ENCODE assay signal across 8 cellular contexts in the genomic region with DNA sequence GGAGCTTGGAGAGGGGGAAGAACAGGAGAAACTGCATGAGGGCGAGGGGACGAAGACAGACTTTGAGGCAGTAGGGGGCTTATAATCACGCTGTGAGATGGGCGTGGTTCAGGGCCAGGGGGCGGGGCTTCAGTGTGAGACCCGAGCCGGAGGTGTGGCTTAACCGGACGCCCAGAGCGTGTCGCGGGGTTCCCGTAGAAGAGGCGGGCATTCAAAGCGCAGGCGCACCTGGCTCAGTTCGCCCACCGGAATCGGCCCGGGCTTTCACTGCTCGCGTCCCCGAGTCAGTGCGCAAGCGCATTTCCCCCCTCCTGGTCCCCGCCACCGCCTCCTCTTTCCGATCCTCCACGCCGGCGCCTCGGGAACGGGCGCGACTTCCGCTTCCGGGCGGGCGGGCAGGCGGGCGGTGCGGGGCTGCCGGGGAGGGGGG. TPM values are rescaled to one million over a fixed set of nuclear protein-coding genes. Genes with fewer than 3 reads are reported as not detected.
A peak's percentile ranks its signal among the peaks of the same experiment; 100 is the strongest.
DNase-seq lines count a peak whose midpoint lies in the region; ATAC-seq and TF ChIP-seq lines count a peak whose summit lies in the region.

No MANE protein-coding gene starts in this region.

- peak; percentile 16 for TF ChIP-seq POLR2A in GM15510 (IDR thresholded peaks at IDR 0.05; ENCODE audit: borderline replicate concordance, extremely low read depth, insufficient read length)

- TF ChIP-seq CTCF in psoas muscle (IDR thresholded peaks at IDR 0.05) = no peak

- peak overlapping the region; percentile 81 for H3K4me3 ChIP-seq in psoas muscle
- peak overlapping the region; percentile 79 for H3K4me3 ChIP-seq in urinary bladder (ENCODE audit: low read depth, low read length)

- H3K9me3 ChIP-seq in psoas muscle = no peaks in the 10 kb centered on the region

- no peaks in the 10 kb centered on the region for H3K27me3 ChIP-seq in psoas muscle (ENCODE audit: insufficient read depth in 3 of 3, low read length in 2 of 3)

- H3K4me1 ChIP-seq in psoas muscle (peaks cover 39% of the 10 kb centered on the region), urinary bladder (ENCODE audit: insufficient read depth) (no peaks in the 10 kb centered on the region)

- 0 to 1% (median 1%) methylated on average over 27 to 41 of the region's 43 CpGs for whole genome bisulfite sequencing in psoas muscle, 3 donors
- WGBS in urinary bladder = under 1% methylated on average over 43 of the region's 43 CpGs

- H3K36me3 ChIP-seq in psoas muscle (ENCODE audit: insufficient read depth in 1 of 2, low read depth in 1 of 2) = peaks cover 3 to 22% of the 10 kb centered on the region in 2 donors
- H3K36me3 ChIP-seq in urinary bladder (ENCODE audit: insufficient read depth) = no peaks in the 10 kb centered on the region

- peak; percentile 98 for DNase-seq in NCI-H1694 (lab: John Stamatoyannopoulos, UW)
- peak; percentile 98 to 99 (median 98) for DNase-seq in T-helper 1 cell
- DNase-seq in amniotic epithelial cell (ENCODE audit: low read depth) = peak; percentile 93
- peak; percentile 98 for DNase-seq in left ventricle myocardium superior
- peak; percentile 98 to 99 for DNase-seq in psoas muscle

- intact Hi-C loops in left ventricle myocardium superior (cut with micrococcal nuclease) (loop anchor here (10.0 kb wide), 1 partner anchor 90 kb away; no protein-coding TSS in a partner anchor), psoas muscle (cut with DNase I) (loop anchor here in 1 of 2 donors (5.0 kb wide), 1 partner anchor 93 kb away; no protein-coding TSS in a partner anchor)

- H3K27ac ChIP-seq in psoas muscle (peak overlapping the region; percentile 96), urinary bladder (ENCODE audit: low read depth) (peak overlapping the region; percentile 70)

- ATAC-seq in HG02885 (IDR thresholded peaks at IDR 0.05; ENCODE audit: poor library complexity, unreplicated experiment) = peak; percentile 79
- ATAC-seq in left ventricle myocardium superior = peak; percentile 83
- ATAC-seq in psoas muscle = peak; percentile 82 to 86 (median 85)

RNA-seq across cellular contexts. Expression of a gene that starts 0.2 kb away (rescaled TPM):
- total RNA-seq in left ventricle myocardium superior = 21.8 TPM
- total RNA-seq in psoas muscle = 10 to 100 TPM; 17.1 to 40.4 (median 25.0) TPM
- polyA plus RNA-seq in psoas muscle = 10 to 100 TPM; 11.1 to 20.3 (median 19.3) TPM
- total RNA-seq in urinary bladder = 2.1 TPM
- polyA plus RNA-seq in urinary bladder = 13.7 TPM

RNA-seq across cellular contexts. Expression of a gene that starts 5.1 kb away (rescaled TPM):
- total RNA-seq in left ventricle myocardium superior = 17.0 TPM
- total RNA-seq in psoas muscle = 10 to 100 TPM; 21.4 to 32.0 (median 24.5) TPM
- 10 to 100 TPM; 38.6 to 52.5 (median 41.4) TPM for polyA plus RNA-seq in psoas muscle
- total RNA-seq in urinary bladder = 5.7 TPM
- 30.9 TPM for polyA plus RNA-seq in urinary bladder

RNA-seq across cellular contexts. Expression of a gene that starts 5.9 kb away (rescaled TPM):
- total RNA-seq in left ventricle myocardium superior (16.3 TPM), psoas muscle (10 to 100 TPM in 3 of 4 donors, 1 to 10 TPM in 1; 9.9 to 23.7 (median 13.2) TPM), urinary bladder (2.3 TPM)
- polyA plus RNA-seq in psoas muscle (10 to 100 TPM; 10.8 to 12.1 (median 11.5) TPM), urinary bladder (11.1 TPM)

RNA-seq across cellular contexts. Expression of a gene that starts 19.1 kb away (rescaled TPM):
- 13.4 TPM for total RNA-seq in left ventricle myocardium superior
- total RNA-seq in psoas muscle = 10 to 100 TPM in 3 of 4 donors, 1 to 10 TPM in 1; 9.0 to 22.2 (median 11.4) TPM
- polyA plus RNA-seq in psoas muscle = 10 to 100 TPM in 1 of 3 donors, 1 to 10 TPM in 2; 4.9 to 14.9 (median 7.3) TPM
- total RNA-seq in urinary bladder = 4.7 TPM
- polyA plus RNA-seq in urinary bladder = 9.7 TPM

RNA-seq across cellular contexts. Expression of a gene that starts 24.6 kb away (rescaled TPM):
- total RNA-seq in left ventricle myocardium superior (14.7 TPM), psoas muscle (10 to 100 TPM; 21.8 to 81.6 (median 29.5) TPM), urinary bladder (1.6 TPM)
- polyA plus RNA-seq in psoas muscle (10 to 100 TPM in 2 of 3 donors, 1 to 10 TPM in 1; 4.2 to 22.9 (median 14.2) TPM), urinary bladder (10.8 TPM)

Comparison
In these comparisons a context has a peak if more than half of its experiments do, and no peak if none do; other contexts are left out.
1. Peak in every context shown above with its lines: DNase-seq, ATAC-seq, H3K4me3 ChIP-seq and H3K27ac ChIP-seq.